ENCODE assay signal across 1 cellular context in genomic region chr12:21647179-21647578, GRCh38.
TF ChIP-seq lines count a peak whose summit lies in the region.

No MANE protein-coding gene starts in this region.

TF ChIP-seq in GM12891, 5 proteins besides CTCF, POLR2A, EP300 and RAD21 (continued from another document):
- TF ChIP-seq TAF1 (IDR thresholded peaks at IDR 0.05; ENCODE audit: low read depth, low read length) = no peak
- no peak for TF ChIP-seq SPI1 (IDR thresholded peaks at IDR 0.05; ENCODE audit: low read depth, low read length)
- no peak for TF ChIP-seq PAX5 (IDR thresholded peaks at IDR 0.05; ENCODE audit: insufficient read depth, low read length, severe bottlenecking)
